14 cellular contexts compared by ENCODE assay signal in the genomic region with DNA sequence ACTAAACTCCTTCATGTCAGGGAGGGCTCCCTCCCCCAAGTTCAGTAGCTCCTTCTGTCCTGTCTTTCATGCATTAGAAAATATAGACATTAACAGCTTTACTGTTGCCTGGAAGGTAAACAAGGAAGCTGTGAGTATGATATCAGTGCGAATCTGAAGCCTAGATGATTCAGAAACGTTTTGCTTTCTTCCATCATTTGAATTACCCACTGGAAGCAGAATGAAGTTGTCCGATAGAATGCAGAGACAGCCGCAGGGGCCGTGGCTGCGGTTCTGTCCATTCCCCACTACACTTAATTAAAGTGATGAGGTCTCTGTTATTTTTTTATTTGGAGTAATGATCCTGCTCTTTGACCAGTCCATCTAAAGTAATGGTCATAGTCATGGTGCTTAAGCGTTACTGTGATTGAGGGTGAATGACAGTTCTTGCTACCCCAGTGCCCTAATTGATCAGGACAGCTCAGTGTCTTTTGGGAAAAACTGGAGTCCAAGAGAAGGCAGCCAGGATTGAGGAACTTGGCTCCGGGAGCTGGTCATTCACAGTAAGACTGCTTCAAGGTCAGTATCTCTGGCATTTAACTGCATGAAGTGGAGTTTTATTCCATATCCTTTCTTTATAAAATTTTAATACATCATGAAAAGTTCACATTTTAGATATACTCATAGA.
DNase-seq lines count a peak whose midpoint lies in the region; ATAC-seq and TF ChIP-seq lines count a peak whose summit lies in the region.
"Had no signal": no experiment of that assay in that cellular context is flagged by ENCODE, and none has a peak within 500 bp of the region (broad histone marks: within the 10 kb centered on the region; RNA-seq: fewer than 3 reads in every experiment).

No MANE protein-coding gene starts in this region.

- H3K4me1 Mint-ChIP-seq in activated CD4-positive, alpha-beta T cell treated with anti-CD3 and anti-CD28 coated beads, Interleukin-2, amount 10 ng/mL, durations not matched to agents 24 days and 14 days: peaks cover 7% of the 10 kb centered on the region
- H3K4me1 Mint-ChIP-seq in glutamatergic neuron (ENCODE audit: low read depth, unreplicated experiment): peaks cover 3% of the 10 kb centered on the region
- H3K4me1 Mint-ChIP-seq: activated T-helper 17 cell treated with anti-CD3 and anti-CD28 coated beads, Interleukin-2, amount 50 U/mL, for 72 hours; CD4-positive, CD25-positive, alpha-beta regulatory T cell had no signal

- TF ChIP-seq CTCF in coronary artery (IDR thresholded peaks at IDR 0.05) (no peak), lung (IDR thresholded peaks at IDR 0.05; ENCODE audit: control extremely low read depth, extremely low read depth) (no peak), thyroid gland (IDR thresholded peaks at IDR 0.05) (no peak), glutamatergic neuron (IDR thresholded peaks at IDR 0.05; ENCODE audit: partially characterized antibody, unreplicated experiment) (no peak)

- H3K27me3 ChIP-seq in lung (ENCODE audit: control insufficient read depth, insufficient read depth) (no peaks in the 10 kb centered on the region), thyroid gland (no peaks in the 10 kb centered on the region)

- H3K36me3 Mint-ChIP-seq in activated CD4-positive, alpha-beta T cell treated with anti-CD3 and anti-CD28 coated beads, Interleukin-2, amount 10 ng/mL, durations not matched to agents 24 days and 14 days (ENCODE audit: low read depth): no peaks in the 10 kb centered on the region
- H3K36me3 Mint-ChIP-seq in glutamatergic neuron (ENCODE audit: unreplicated experiment): peaks cover 10% of the 10 kb centered on the region
- H3K36me3 Mint-ChIP-seq: CD4-positive, CD25-positive, alpha-beta regulatory T cell had no signal

- no peak overlapping the region for H3K27ac Mint-ChIP-seq in activated CD4-positive, alpha-beta T cell treated with anti-CD3 and anti-CD28 coated beads, Interleukin-2, amount 10 ng/mL, durations not matched to agents 24 days and 14 days
- no peak overlapping the region for H3K27ac Mint-ChIP-seq in glutamatergic neuron (ENCODE audit: unreplicated experiment)
- H3K27ac Mint-ChIP-seq: CD4-positive, CD25-positive, alpha-beta regulatory T cell had no signal

- TF ChIP-seq POLR2A in thyroid gland (IDR thresholded peaks at IDR 0.05): no peak

- H3K4me3 ChIP-seq in coronary artery (peak overlapping the region; percentile 62), lung (no peak overlapping the region), thyroid gland (replicated peaks in 1 of 3) (no peak overlapping the region)
- H3K4me3 ChIP-seq: K562 had no signal

- H3K9me3 ChIP-seq in lung (ENCODE audit: control insufficient read depth in 2 of 2, insufficient read depth in 1 of 2, low read length in 1 of 2) (no peaks in the 10 kb centered on the region), thyroid gland (no peaks in the 10 kb centered on the region)

- H3K27ac ChIP-seq in coronary artery (peak overlapping the region; percentile 59 to 74), lung (ENCODE audit: low read depth in 1 of 2, low read length in 1 of 2) (peak overlapping the region; percentile 12 to 71), thyroid gland (peak overlapping the region; percentile 24 to 61 (median 30))

- DNase-seq in RPMI7951 (ENCODE audit: low read depth) (peak; percentile 75), coronary artery (ENCODE audit: low spot score) (peak; percentile 33), lung (ENCODE audit: low spot score) (no peak), thyroid gland (no peak), glutamatergic neuron (no peak), NCI-H2196 (lab: John Stamatoyannopoulos, UW; ENCODE audit: unreplicated experiment) (no peak)
- DNase-seq in activated CD4-positive, alpha-beta T cell treated with anti-CD3 and anti-CD28 coated beads, Interleukin-2, amount 10 ng/mL, durations not matched to agents 24 days and 14 days: no peak
- DNase-seq: activated CD4-positive, alpha-beta T cell treated with anti-CD3 and anti-CD28 coated beads for 4 hours; CD4-positive, CD25-positive, alpha-beta regulatory T cell; central memory CD4-positive, alpha-beta T cell; NCI-H1930 had no signal

- intact Hi-C loops in thyroid gland (cut with DNase I): no loop called here
- intact Hi-C loops in activated CD4-positive, alpha-beta T cell treated with anti-CD3 and anti-CD28 coated beads, Interleukin-2, amount 10 ng/mL, durations not matched to agents 24 days and 14 days (cut with micrococcal nuclease): no loop called here

- 44 to 71% methylated on average over 8 of the region's 8 CpGs for WGBS in lung, 2 donors
- 53 to 77% methylated on average over 8 of the region's 8 CpGs for WGBS in thyroid gland, 2 donors

- ATAC-seq in lung (ENCODE audit: insufficient read depth, low FRiP score) (no peak), GM18907 (IDR thresholded peaks at IDR 0.05; ENCODE audit: unreplicated experiment) (no peak)
- ATAC-seq: K562 had no signal

- H3K36me3 ChIP-seq in lung (ENCODE audit: control insufficient read depth in 2 of 2, insufficient read depth in 2 of 2, low read length in 2 of 2) (no peaks in the 10 kb centered on the region), thyroid gland (no peaks in the 10 kb centered on the region)

- H3K4me3 Mint-ChIP-seq in activated CD4-positive, alpha-beta T cell treated with anti-CD3 and anti-CD28 coated beads, Interleukin-2, amount 10 ng/mL, durations not matched to agents 24 days and 14 days: no peak overlapping the region
- H3K4me3 Mint-ChIP-seq in glutamatergic neuron (ENCODE audit: unreplicated experiment): no peak overlapping the region

- H3K27me3 Mint-ChIP-seq in activated CD4-positive, alpha-beta T cell treated with anti-CD3 and anti-CD28 coated beads, Interleukin-2, amount 10 ng/mL, durations not matched to agents 24 days and 14 days: peaks cover 10% of the 10 kb centered on the region
- peaks cover 2% of the 10 kb centered on the region for H3K27me3 Mint-ChIP-seq in glutamatergic neuron (ENCODE audit: unreplicated experiment)

- H3K4me1 ChIP-seq in lung (ENCODE audit: control insufficient read depth in 2 of 2, insufficient read depth in 2 of 2, low read length in 2 of 2): peaks cover 21 to 26% of the 10 kb centered on the region in 2 donors
- peaks cover 0 to 22% of the 10 kb centered on the region in 2 donors for H3K4me1 ChIP-seq in thyroid gland

- H3K9me3 Mint-ChIP-seq in activated CD4-positive, alpha-beta T cell treated with anti-CD3 and anti-CD28 coated beads, Interleukin-2, amount 10 ng/mL, durations not matched to agents 24 days and 14 days: peaks cover 3% of the 10 kb centered on the region
- no peaks in the 10 kb centered on the region for H3K9me3 Mint-ChIP-seq in glutamatergic neuron (ENCODE audit: unreplicated experiment)
- H3K9me3 Mint-ChIP-seq: activated T-helper 17 cell treated with anti-CD3 and anti-CD28 coated beads, Interleukin-2, amount 50 U/mL, for 72 hours had no signal

Comparison
In these comparisons a context has a peak if more than half of its experiments do, and no peak if none do; other contexts are left out.
1. DNase-seq: peak in RPMI7951 (single experiment) and coronary artery (single experiment); none in lung (single experiment), thyroid gland (0 of 2), activated CD4-positive, alpha-beta T cell treated with anti-CD3 and anti-CD28 coated beads, Interleukin-2, amount 10 ng/mL, durations not matched to agents 24 days and 14 days (single experiment), glutamatergic neuron (single experiment) and NCI-H2196 (single experiment).
2. Peak in every context shown above with its lines, with median percentiles within 50 percentile points of each other: H3K27ac ChIP-seq.